Comparison of ENCODE assay signal across 9 cellular contexts in the genomic region with DNA sequence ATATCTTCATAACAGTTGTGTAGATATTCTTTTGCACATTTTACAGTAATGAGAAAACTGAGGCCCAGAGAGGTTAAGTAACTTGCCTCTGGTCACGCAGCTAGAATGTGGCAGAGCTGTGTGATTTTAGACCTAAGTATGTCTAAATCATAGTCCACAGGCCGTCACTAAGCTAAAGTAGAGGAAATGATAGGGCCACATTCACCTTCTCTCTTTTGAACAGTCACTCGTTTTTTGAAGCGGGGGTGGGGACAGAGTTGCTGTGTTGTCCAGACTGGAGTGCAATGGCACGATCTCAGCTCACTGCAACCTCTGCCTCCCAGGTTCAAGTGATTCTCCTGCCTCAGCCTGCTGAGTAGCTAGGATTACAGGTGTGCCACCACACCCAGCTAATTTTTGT.
A peak's percentile ranks its signal among the peaks of the same experiment; 100 is the strongest.
DNase-seq lines count a peak whose midpoint lies in the region; ATAC-seq, FAIRE-seq and TF ChIP-seq lines count a peak whose summit lies in the region.
"Had no signal": no experiment of that assay in that cellular context is flagged by ENCODE, and none has a peak within 500 bp of the region (broad histone marks: within the 10 kb centered on the region; RNA-seq: fewer than 3 reads in every experiment).

No MANE protein-coding gene starts in this region.

- no peak for FAIRE-seq in HepG2 (lab: Jason Lieb, UNC)

- peak overlapping the region; percentile 90 for H3K27ac Mint-ChIP-seq in activated naive CD8-positive, alpha-beta T cell treated with anti-CD3 and anti-CD28 coated beads, Interleukin-2, amount 10 ng/mL, durations not matched to agents 7 days and 5 days
- H3K27ac Mint-ChIP-seq in stimulated activated naive B cell treated with anti-CD40 and anti-IgM and Interleukin-4, amounts not matched to agents 10 μg/mL and 1 μg/mL and 100 μg/mL, for 72 hours = no peak overlapping the region
- no peak overlapping the region for H3K27ac Mint-ChIP-seq in HFFc6

- peaks cover 3% of the 10 kb centered on the region; the same call in 1 of the 2 replicates for H4K20me1 ChIP-seq in HepG2 (ENCODE audit: insufficient read depth, low read length)

- H2AFZ ChIP-seq in HepG2 (ENCODE audit: low read length) = no peak overlapping the region

- ATAC-seq in HepG2 (no peak), right lobe of liver (no peak)
- ATAC-seq in activated naive CD8-positive, alpha-beta T cell treated with anti-CD3 and anti-CD28 coated beads, Interleukin-2, amount 10 ng/mL, durations not matched to agents 7 days and 5 days (ENCODE audit: low read depth) = no peak
- no peak for ATAC-seq in stimulated activated naive B cell treated with anti-CD40 and anti-IgM and Interleukin-4, amounts not matched to agents 10 μg/mL and 1 μg/mL and 100 μg/mL, for 72 hours (replicated peaks)

- H3K4me3 ChIP-seq in HepG2 (replicated peaks in 1 of 3; ENCODE audit: insufficient read depth in 1 of 3, low read depth in 2 of 3, low read length in 3 of 3) = no peak overlapping the region
- no peak overlapping the region for H3K4me3 ChIP-seq in right lobe of liver
- no peak overlapping the region for H3K4me3 ChIP-seq in mucosa of rectum (ENCODE audit: low read length in 2 of 2)

- no peak overlapping the region for H3K9ac ChIP-seq in HepG2 (ENCODE audit: insufficient read depth, low read depth, low read length)
- H3K9ac ChIP-seq in mucosa of rectum (ENCODE audit: low read depth in 1 of 2, low read length in 2 of 2) = peak overlapping the region in 1 of 2 donors; percentile 7

- H3K79me2 ChIP-seq in HepG2 (ENCODE audit: insufficient read depth, low read length) = peaks cover 23% of the 10 kb centered on the region

- no TSS peak for BruUV-seq in HepG2 (replicated peaks; lab: Mats Ljungman, UMichigan)

- TF ChIP-seq CTCF in HepG2 (CRISPR knock-in tag; IDR thresholded peaks at IDR 0.05) (no peak), right lobe of liver (IDR thresholded peaks at IDR 0.05) (no peak), HFFc6 (IDR thresholded peaks at IDR 0.05) (no peak)

- H3K9me3 ChIP-seq in HepG2 (ENCODE audit: low read length) (no peaks in the 10 kb centered on the region), right lobe of liver (no peaks in the 10 kb centered on the region), mucosa of rectum (ENCODE audit: control insufficient read depth in 2 of 2, low read length in 2 of 2) (no peaks in the 10 kb centered on the region)

- CTCF ChIA-PET in HepG2 (lab: Yijun Ruan, JAX; ENCODE audit: low intra/inter-chr PET ratio, low total read pairs) = no interaction called here

- peaks cover 74% of the 10 kb centered on the region for H3K4me1 Mint-ChIP-seq in activated naive CD8-positive, alpha-beta T cell treated with anti-CD3 and anti-CD28 coated beads, Interleukin-2, amount 10 ng/mL, durations not matched to agents 7 days and 5 days
- H3K4me1 Mint-ChIP-seq in stimulated activated naive B cell treated with anti-CD40 and anti-IgM and Interleukin-4, amounts not matched to agents 10 μg/mL and 1 μg/mL and 100 μg/mL, for 72 hours = peaks cover 58 to 86% of the 10 kb centered on the region in 2 donors
- H3K4me1 Mint-ChIP-seq in HFFc6 (ENCODE audit: low read depth) = peaks cover 27% of the 10 kb centered on the region

- H3K27me3 ChIP-seq in HepG2 (ENCODE audit: control insufficient read depth in 1 of 2, insufficient read depth in 2 of 2, low read length in 2 of 2) (no peaks in the 10 kb centered on the region), right lobe of liver (no peaks in the 10 kb centered on the region), mucosa of rectum (ENCODE audit: control insufficient read depth in 2 of 2, insufficient read depth in 2 of 2, low read length in 2 of 2) (no peaks in the 10 kb centered on the region)

- 97% methylated on average over 5 of the region's 5 CpGs for WGBS in HepG2 (ENCODE audit: low lambda C conversion rate)
- 80% methylated on average over 1 of the region's 5 CpGs for WGBS in right lobe of liver (ENCODE audit: insufficient coverage, low coverage, low lambda C conversion rate, missing lambda C conversion rate)

- TF ChIP-seq RAD21 in HepG2 (CRISPR knock-in tag; IDR thresholded peaks at IDR 0.05) = no peak

- DNase-seq in HepG2 (ENCODE audit: low spot score) (no peak), right lobe of liver (no peak), SW480 (ENCODE audit: low spot score) (no peak), HFFc6 (no peak), NCI-H1105 treated with DMSO at 0.1 percent for 48 hours (lab: John Stamatoyannopoulos, UW) (no peak)
- no peak for DNase-seq in activated naive CD8-positive, alpha-beta T cell treated with anti-CD3 and anti-CD28 coated beads, Interleukin-2, amount 10 ng/mL, durations not matched to agents 7 days and 5 days
- no peak for DNase-seq in stimulated activated naive B cell treated with anti-CD40 and anti-IgM and Interleukin-4, amounts not matched to agents 10 μg/mL and 1 μg/mL and 100 μg/mL, for 72 hours
- DNase-seq: NCI-H187 had no signal

- H3K36me3 ChIP-seq in HepG2 (replicated peaks in 1 of 2; ENCODE audit: control insufficient read depth in 1 of 2, insufficient read depth in 2 of 2, low read length in 2 of 2) (no peaks in the 10 kb centered on the region), right lobe of liver (no peaks in the 10 kb centered on the region), mucosa of rectum (ENCODE audit: control insufficient read depth in 2 of 2, insufficient read depth in 2 of 2, low read length in 2 of 2) (no peaks in the 10 kb centered on the region)

- peaks cover 9% of the 10 kb centered on the region for H3K36me3 Mint-ChIP-seq in activated naive CD8-positive, alpha-beta T cell treated with anti-CD3 and anti-CD28 coated beads, Interleukin-2, amount 10 ng/mL, durations not matched to agents 7 days and 5 days
- H3K36me3 Mint-ChIP-seq in stimulated activated naive B cell treated with anti-CD40 and anti-IgM and Interleukin-4, amounts not matched to agents 10 μg/mL and 1 μg/mL and 100 μg/mL, for 72 hours = peaks cover 15 to 29% of the 10 kb centered on the region in 2 donors
- H3K36me3 Mint-ChIP-seq in HFFc6 (ENCODE audit: low read depth) = no peaks in the 10 kb centered on the region

- H3K27me3 Mint-ChIP-seq in activated naive CD8-positive, alpha-beta T cell treated with anti-CD3 and anti-CD28 coated beads, Interleukin-2, amount 10 ng/mL, durations not matched to agents 7 days and 5 days = no peaks in the 10 kb centered on the region
- no peaks in the 10 kb centered on the region for H3K27me3 Mint-ChIP-seq in stimulated activated naive B cell treated with anti-CD40 and anti-IgM and Interleukin-4, amounts not matched to agents 10 μg/mL and 1 μg/mL and 100 μg/mL, for 72 hours
- H3K27me3 Mint-ChIP-seq in HFFc6 (ENCODE audit: insufficient read depth) = peaks cover 2% of the 10 kb centered on the region; the same call in 1 of the 2 replicates

- no peak overlapping the region for H3K27ac ChIP-seq in HepG2 (ENCODE audit: extremely low read length, insufficient read depth, low read length)
- no peak overlapping the region for H3K27ac ChIP-seq in right lobe of liver
- H3K27ac ChIP-seq in mucosa of rectum (ENCODE audit: low read depth in 2 of 2, low read length in 2 of 2) = peak overlapping the region; percentile 77 to 90

- H3K4me3 Mint-ChIP-seq in activated naive CD8-positive, alpha-beta T cell treated with anti-CD3 and anti-CD28 coated beads, Interleukin-2, amount 10 ng/mL, durations not matched to agents 7 days and 5 days = peak overlapping the region; percentile 82
- no peak overlapping the region for H3K4me3 Mint-ChIP-seq in stimulated activated naive B cell treated with anti-CD40 and anti-IgM and Interleukin-4, amounts not matched to agents 10 μg/mL and 1 μg/mL and 100 μg/mL, for 72 hours
- H3K4me3 Mint-ChIP-seq in HFFc6 = no peak overlapping the region

- H3K4me1 ChIP-seq in HepG2 (ENCODE audit: insufficient read depth, low read length) (peaks cover 65% of the 10 kb centered on the region), right lobe of liver (peaks cover 0 to 2% (median 0%) of the 10 kb centered on the region in 4 donors), mucosa of rectum (ENCODE audit: control insufficient read depth in 2 of 2, insufficient read depth in 2 of 2, low read length in 2 of 2) (peaks cover 47 to 59% of the 10 kb centered on the region in 2 donors)

- H3K9me3 Mint-ChIP-seq in activated naive CD8-positive, alpha-beta T cell treated with anti-CD3 and anti-CD28 coated beads, Interleukin-2, amount 10 ng/mL, durations not matched to agents 7 days and 5 days = no peaks in the 10 kb centered on the region
- no peaks in the 10 kb centered on the region for H3K9me3 Mint-ChIP-seq in stimulated activated naive B cell treated with anti-CD40 and anti-IgM and Interleukin-4, amounts not matched to agents 10 μg/mL and 1 μg/mL and 100 μg/mL, for 72 hours
- H3K9me3 Mint-ChIP-seq in HFFc6 = no peaks in the 10 kb centered on the region

- intact Hi-C loops in HepG2 (cut with micrococcal nuclease; ENCODE audit: unreplicated experiment) = no loop called here
- intact Hi-C loops in right lobe of liver (cut with DNase I) = no loop called here

- POLR2A ChIA-PET in HepG2 (lab: Yijun Ruan, JAX) = no interaction called here
- POLR2A ChIA-PET in activated naive CD8-positive, alpha-beta T cell treated with anti-CD3 and anti-CD28 coated beads, Interleukin-2, amount 10 ng/mL, durations not matched to agents 7 days and 5 days (lab: Charles Lee) = interaction anchor here (1.1 to 3.6 kb wide), 5 partner anchors 9 to 69 kb away, joined by 3 to 36 read pairs (median 5); partner anchors contain the start of gene RASSF3

- TF ChIP-seq EP300 in HepG2 (IDR thresholded peaks at IDR 0.05; ENCODE audit: low read depth in 2 of 2, low read length in 2 of 2) (no peak), HepG2 (CRISPR knock-in tag; IDR thresholded peaks at IDR 0.05; ENCODE audit: borderline replicate concordance) (no peak)

- in situ Hi-C loops in HepG2 (cut with HindIII; ENCODE audit: extremely low pct_ligation_motif_present, low pct_unique_long_range_greater_than_20kb) = no loop called here

- H3K4me2 ChIP-seq in HepG2 (ENCODE audit: low read depth, low read length) = no peak overlapping the region

- TF ChIP-seq POLR2A in HepG2 (IDR thresholded peaks at IDR 0.05; ENCODE audit: insufficient read depth in 1 of 2, low read depth in 2 of 2, low read length in 2 of 2) (no peak), right lobe of liver (IDR thresholded peaks at IDR 0.05) (no peak)

TF ChIP-seq in HepG2, 621 proteins besides CTCF, POLR2A, EP300 and RAD21:
- TF ChIP-seq ZNF768 (CRISPR knock-in tag; IDR thresholded peaks at IDR 0.05) (peak; percentile 50; the same call in 1 of the 2 replicates), ZKSCAN8 (CRISPR knock-in tag; IDR thresholded peaks at IDR 0.05; ENCODE audit: borderline replicate concordance) (no peak)

Comparison
In these comparisons a context has a peak if more than half of its experiments do, and no peak if none do; other contexts are left out.
1. H3K27ac ChIP-seq: peak in mucosa of rectum (2 of 2); none in HepG2 (single experiment) and right lobe of liver (0 of 3).